Comparison of ENCODE assay signal across 17 cellular contexts in the genomic region with DNA sequence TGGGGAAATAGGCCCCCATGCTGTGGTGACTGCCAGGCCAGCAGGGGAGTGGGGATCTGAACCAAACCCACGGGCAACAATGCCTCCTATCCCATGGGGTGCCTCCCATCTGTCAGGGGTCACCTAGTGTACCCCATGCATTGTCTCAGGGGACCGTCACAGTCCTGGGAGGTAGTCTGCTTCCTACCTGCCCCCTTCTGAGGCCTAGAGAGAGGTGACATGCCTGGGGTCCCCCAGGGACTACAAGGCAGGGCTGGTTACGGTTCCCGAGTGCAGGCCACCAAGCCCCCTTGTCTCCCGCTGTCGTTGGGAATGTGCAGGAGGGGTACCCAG. TPM values are rescaled to one million over a fixed set of nuclear protein-coding genes. Genes with fewer than 3 reads are reported as not detected.
DNase-seq lines count a peak whose midpoint lies in the region; TF ChIP-seq lines count a peak whose summit lies in the region.
"Had no signal": no experiment of that assay in that cellular context is flagged by ENCODE, and none has a peak within 500 bp of the region (broad histone marks: within the 10 kb centered on the region; RNA-seq: fewer than 3 reads in every experiment).

No MANE protein-coding gene starts in this region.

- H3K36me3 ChIP-seq in H7 (replicated peaks; ENCODE audit: control insufficient read depth, insufficient read depth, low read length) (no peaks in the 10 kb centered on the region; the same call in none of the 2 replicates), SK-N-MC (ENCODE audit: insufficient read depth, low read length) (peaks cover 16% of the 10 kb centered on the region; the same call in 1 of the 2 replicates), esophagus squamous epithelium (peaks cover 0 to 45% (median 7%) of the 10 kb centered on the region in 3 donors), skeletal muscle satellite cell (ENCODE audit: insufficient read depth, low read length) (peaks cover 9% of the 10 kb centered on the region)
- H3K36me3 ChIP-seq: colonic mucosa, pancreas had no signal

- H3K9ac ChIP-seq in SK-N-MC (ENCODE audit: insufficient read length) (no peak overlapping the region), skeletal muscle satellite cell (ENCODE audit: low read depth, low read length) (peak overlapping the region; percentile 76)

- intact Hi-C loops in esophagus squamous epithelium (cut with DNase I) = no loop called here

- H3K27me3 ChIP-seq in H7 (ENCODE audit: control insufficient read depth, insufficient read depth, low read length) = no peaks in the 10 kb centered on the region
- no peaks in the 10 kb centered on the region for H3K27me3 ChIP-seq in esophagus squamous epithelium
- H3K27me3 ChIP-seq in skeletal muscle satellite cell (ENCODE audit: control insufficient read depth, insufficient read depth, low read length) = no peaks in the 10 kb centered on the region
- H3K27me3 ChIP-seq: colonic mucosa, pancreas had no signal

- no peak for TF ChIP-seq POLR2A in esophagus squamous epithelium (IDR thresholded peaks at IDR 0.05)

- DNase-seq in H7 (peak; percentile 44), SK-N-MC (ENCODE audit: low read depth, low spot score) (no peak), esophagus squamous epithelium (lab: John Stamatoyannopoulos, UW) (no peak), NCI-H1694 (lab: John Stamatoyannopoulos, UW) (no peak), SKM-1 (lab: John Stamatoyannopoulos, UW; ENCODE audit: unreplicated experiment) (no peak), OCI-M1 (lab: John Stamatoyannopoulos, UW) (no peak)
- DNase-seq in activated CD4-positive, alpha-beta T cell treated with anti-CD3 and anti-CD28 coated beads for 48 hours = no peak
- DNase-seq: activated CD4-positive, CD25-positive, alpha-beta regulatory T cell; activated gamma-delta T cell; colonic mucosa; HFFc6; NCI-H187; pancreas; stimulated activated CD4-positive, alpha-beta T cell treated with anti-CD3 and anti-CD28 coated beads, Interleukin-4, amount 100 ng/mL, for 4 hours had no signal

- no peak for TF ChIP-seq CTCF in esophagus squamous epithelium (IDR thresholded peaks at IDR 0.05)

- no peak overlapping the region for H3K4me2 ChIP-seq in skeletal muscle satellite cell (ENCODE audit: low read length)

- 93% methylated on average over 3 of the region's 6 CpGs; no CpG with 5 or more reads in 1 of the 2 donors for WGBS in esophagus squamous epithelium, 2 donors

- H3K9me3 ChIP-seq in SK-N-MC (ENCODE audit: low read depth, low read length) (no peaks in the 10 kb centered on the region), esophagus squamous epithelium (no peaks in the 10 kb centered on the region), skeletal muscle satellite cell (replicated peaks; ENCODE audit: low read length) (no peaks in the 10 kb centered on the region)
- H3K9me3 ChIP-seq: colonic mucosa, pancreas had no signal

- H3K4me3 ChIP-seq in H7 (ENCODE audit: insufficient read depth, low read depth, low read length) (no peak overlapping the region), SK-N-MC (no peak overlapping the region), esophagus squamous epithelium (no peak overlapping the region), skeletal muscle satellite cell (ENCODE audit: low read length) (no peak overlapping the region)
- H3K4me3 ChIP-seq: colonic mucosa, pancreas had no signal

- H3K4me1 ChIP-seq in esophagus squamous epithelium (peaks cover 50 to 84% (median 57%) of the 10 kb centered on the region in 3 donors), skeletal muscle satellite cell (ENCODE audit: control insufficient read depth, insufficient read depth, low read length) (peaks cover 57% of the 10 kb centered on the region)

- H3K27ac ChIP-seq in SK-N-MC = peak overlapping the region; percentile 57
- peak overlapping the region; percentile 84 to 91 (median 90) for H3K27ac ChIP-seq in esophagus squamous epithelium
- H3K27ac ChIP-seq: colonic mucosa, pancreas had no signal

RNA-seq across cellular contexts. Expression of a gene that starts 11.1 kb away (rescaled TPM):
- total RNA-seq in H7 (2014; rRNA removed; shearing (Covaris generic)) = 332 and 343 TPM in 2 replicates
- 100 to 1,000 TPM; 262 to 379 (median 295) TPM for total RNA-seq in esophagus squamous epithelium
- total RNA-seq in skeletal muscle satellite cell (2012; rRNA removed) = 292 and 323 TPM in 2 replicates

RNA-seq across cellular contexts. Expression of a gene that starts 22.1 kb away (rescaled TPM):
- not detected in 2 replicates for total RNA-seq in H7 (2014; rRNA removed; shearing (Covaris generic))
- total RNA-seq in esophagus squamous epithelium = not detected
- total RNA-seq in skeletal muscle satellite cell (2012; rRNA removed) = under 0.01 TPM in 1 of 2 replicates, not detected in the other
- total RNA-seq: frontal cortex, HFFc6, subcutaneous adipose tissue had no signal

RNA-seq across cellular contexts. Expression of a gene that starts 31.3 kb away (rescaled TPM):
- total RNA-seq in H7 (2014; rRNA removed; shearing (Covaris generic)) = 88.2 and 99.4 TPM in 2 replicates
- total RNA-seq in esophagus squamous epithelium = 100 to 1,000 TPM; 130 to 290 (median 190) TPM
- 21.0 and 33.6 TPM in 2 replicates for total RNA-seq in skeletal muscle satellite cell (2012; rRNA removed)

RNA-seq across cellular contexts. Expression of a gene that starts 42.5 kb away (rescaled TPM):
- total RNA-seq in H7 (2014; rRNA removed; shearing (Covaris generic)) = 44.6 and 46.9 TPM in 2 replicates
- 100 to 1,000 TPM; 182 to 294 (median 224) TPM for total RNA-seq in esophagus squamous epithelium
- total RNA-seq in skeletal muscle satellite cell (2012; rRNA removed) = 74.3 and 74.9 TPM in 2 replicates
